In genomic region chr3:194054941-194055340, GRCh38 we compare ENCODE assay signal across 2 cellular contexts.
TF ChIP-seq lines count a peak whose summit lies in the region.

No MANE protein-coding gene starts in this region.

TF ChIP-seq in GM23338, 12 proteins besides CTCF, POLR2A, EP300 and RAD21:
- TF ChIP-seq ZNF462 (CRISPR knock-in tag; IDR thresholded peaks at IDR 0.05): no peak
- TF ChIP-seq NANOG (IDR thresholded peaks at IDR 0.05; ENCODE audit: borderline replicate concordance): no peak
- no peak for TF ChIP-seq REST (IDR thresholded peaks at IDR 0.05; ENCODE audit: unreplicated experiment)
- no peak for TF ChIP-seq CREB1 (CRISPR knock-in tag; IDR thresholded peaks at IDR 0.05; ENCODE audit: low read depth)
- TF ChIP-seq JUNB (IDR thresholded peaks at IDR 0.05; ENCODE audit: unreplicated experiment): no peak
- no peak for TF ChIP-seq EZH2phosphoT487 (IDR thresholded peaks at IDR 0.05; ENCODE audit: unreplicated experiment)
- TF ChIP-seq POLR2AphosphoS5 (IDR thresholded peaks at IDR 0.05; ENCODE audit: low read depth): no peak
- no peak for TF ChIP-seq ZNF114 (CRISPR knock-in tag; IDR thresholded peaks at IDR 0.05)
- no peak for TF ChIP-seq EZH2 (IDR thresholded peaks at IDR 0.05; ENCODE audit: low read depth, unreplicated experiment)
- no peak for TF ChIP-seq STAT1 (IDR thresholded peaks at IDR 0.05; ENCODE audit: unreplicated experiment)
- no peak for TF ChIP-seq ZNF331 (CRISPR knock-in tag; IDR thresholded peaks at IDR 0.05; ENCODE audit: low read depth)
- no peak for TF ChIP-seq ETS1 (IDR thresholded peaks at IDR 0.05)
TF ChIP-seq in GM23338: peak in this region for 0.

TF ChIP-seq in K562, 482 proteins besides CTCF, POLR2A, EP300 and RAD21 (continued from another document):
- TF ChIP-seq HBP1 (CRISPR knock-in tag; IDR thresholded peaks at IDR 0.05) (no peak), L3MBTL2 (IDR thresholded peaks at IDR 0.05) (no peak), ZNF592 (IDR thresholded peaks at IDR 0.05) (no peak), RFX1 (IDR thresholded peaks at IDR 0.05) (no peak), ARID2 (IDR thresholded peaks at IDR 0.05) (no peak), ATF2 (CRISPR knock-in tag; IDR thresholded peaks at IDR 0.05) (no peak), BACH1 (tag; IDR thresholded peaks at IDR 0.05) (no peak), RBM17 (IDR thresholded peaks at IDR 0.05; ENCODE audit: borderline replicate concordance, low read depth, low read length) (no peak), ZNF165 (CRISPR knock-in tag; IDR thresholded peaks at IDR 0.05; ENCODE audit: borderline replicate concordance) (no peak), E2F5 (CRISPR knock-in tag; IDR thresholded peaks at IDR 0.05) (no peak), NR2C1 (IDR thresholded peaks at IDR 0.05) (no peak), NR2C1 (tag; IDR thresholded peaks at IDR 0.05) (no peak), TFAM (CRISPR knock-in tag; conservative IDR thresholded peaks at IDR 0.05) (no peak), EWSR1 (IDR thresholded peaks at IDR 0.05; ENCODE audit: borderline replicate concordance, low read depth, partially characterized antibody) (no peak), TEAD1 (CRISPR knock-in tag; IDR thresholded peaks at IDR 0.05) (no peak), GATA2 (CRISPR knock-in tag; IDR thresholded peaks at IDR 0.05) (no peak), MGA (IDR thresholded peaks at IDR 0.05) (no peak), ZBTB5 (IDR thresholded peaks at IDR 0.05) (no peak)
